19 cellular contexts compared by ENCODE assay signal in the genomic region with DNA sequence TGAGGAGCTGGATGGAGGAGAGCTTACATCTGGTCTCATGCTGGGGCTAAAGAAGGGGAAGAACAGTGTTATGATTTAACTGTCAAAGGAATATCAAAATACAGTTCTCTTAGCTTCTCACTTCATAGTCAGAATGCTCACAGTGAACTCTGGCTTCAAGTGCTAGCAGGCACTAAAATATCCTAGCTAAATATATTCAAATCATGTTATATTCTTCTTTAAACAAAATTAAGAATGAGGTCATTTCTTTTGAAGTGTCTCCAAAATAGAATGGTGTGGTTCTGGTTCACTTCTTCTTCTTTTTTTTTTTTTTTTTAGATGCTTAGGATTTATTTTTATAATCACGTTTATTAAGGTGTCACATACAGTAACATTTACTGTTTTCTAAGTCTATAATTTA.
DNase-seq lines count a peak whose midpoint lies in the region; ATAC-seq and TF ChIP-seq lines count a peak whose summit lies in the region.
"Had no signal": no experiment of that assay in that cellular context is flagged by ENCODE, and none has a peak within 500 bp of the region (broad histone marks: within the 10 kb centered on the region; RNA-seq: fewer than 3 reads in every experiment).

No MANE protein-coding gene starts in this region.

- peaks cover 54% of the 10 kb centered on the region for H3K4me1 ChIP-seq in PC-9 (replicated peaks; ENCODE audit: insufficient read depth)
- peaks cover 28% of the 10 kb centered on the region for H3K4me1 ChIP-seq in smooth muscle cell (ENCODE audit: low read depth)
- peaks cover 6 to 79% (median 13%) of the 10 kb centered on the region in 3 donors for H3K4me1 ChIP-seq in esophagus squamous epithelium

- H3K27ac ChIP-seq in PC-9 (peak overlapping the region; percentile 40), epithelial cell of prostate (peak overlapping the region; percentile 78), smooth muscle cell (ENCODE audit: low read depth) (peak overlapping the region; percentile 98), esophagus squamous epithelium (no peak overlapping the region)
- H3K27ac ChIP-seq: ovary, vagina, WERI-Rb-1 had no signal

- no peaks in the 10 kb centered on the region for H3K27me3 Mint-ChIP-seq in activated T-cell treated with anti-CD3 and anti-CD28 coated beads, Interleukin-2, amount 50 U/mL, for 24 hours
- H3K27me3 Mint-ChIP-seq in activated T-cell treated with anti-CD3 and anti-CD28 coated beads, Interleukin-2, amount 50 U/mL, for 4 hours (ENCODE audit: low read depth): no peaks in the 10 kb centered on the region

- TF ChIP-seq CTCF in PC-9 (conservative IDR thresholded peaks at IDR 0.05) (no peak), smooth muscle cell (IDR thresholded peaks at IDR 0.05; ENCODE audit: borderline replicate concordance, insufficient read depth, poor library complexity, severe bottlenecking) (no peak), esophagus squamous epithelium (IDR thresholded peaks at IDR 0.05) (no peak)

- H3K9me2 ChIP-seq in PC-9 (ENCODE audit: insufficient read depth): no peaks in the 10 kb centered on the region

- H3K79me2 ChIP-seq in PC-9 (ENCODE audit: low read depth): peaks cover 10% of the 10 kb centered on the region; the same call in 1 of the 2 replicates
- peaks cover 65% of the 10 kb centered on the region for H3K79me2 ChIP-seq in smooth muscle cell (ENCODE audit: low read depth)

- no peak for DNase-seq in activated T-cell treated with anti-CD3 and anti-CD28 coated beads, Interleukin-2, amount 50 U/mL, for 24 hours
- DNase-seq in activated T-cell treated with anti-CD3 and anti-CD28 coated beads, Interleukin-2, amount 50 U/mL, for 4 hours: no peak
- DNase-seq in PC-9 (no peak), epithelial cell of prostate (ENCODE audit: low read depth, low spot score) (no peak), smooth muscle cell (lab: John Stamatoyannopoulos, UW; ENCODE audit: unreplicated experiment) (no peak), posterior cingulate gyrus (no peak), esophagus squamous epithelium (lab: John Stamatoyannopoulos, UW) (no peak), AG08396 (ENCODE audit: low spot score) (no peak)
- DNase-seq: activated T-cell treated with anti-CD3 and anti-CD28 coated beads for 4 hours; DMS 273 treated with DMSO at 0.1 percent for 48 hours; erythroblast; KBM-7; NCI-H146; NCI-H526 treated with DMSO at 0.1 percent for 48 hours; ovary; SHP77 treated with DMSO at 0.1 percent for 48 hours; stimulated activated CD8-positive, alpha-beta memory T cell treated with anti-CD3 and anti-CD28 coated beads, Interleukin-4, amount 100 ng/mL, for 48 hours; WERI-Rb-1 had no signal

- no peaks in the 10 kb centered on the region; the same call in 1 of the 2 replicates for H4K20me1 ChIP-seq in PC-9 (ENCODE audit: insufficient read depth)
- H4K20me1 ChIP-seq in smooth muscle cell (ENCODE audit: low read depth): peaks cover 4% of the 10 kb centered on the region

- H3K4me3 ChIP-seq in PC-9: no peak overlapping the region
- no peak overlapping the region for H3K4me3 ChIP-seq in smooth muscle cell
- H3K4me3 ChIP-seq in esophagus squamous epithelium: no peak overlapping the region
- H3K4me3 ChIP-seq: ovary, vagina had no signal

- no peak for ATAC-seq in activated T-cell treated with anti-CD3 and anti-CD28 coated beads, Interleukin-2, amount 50 U/mL, for 4 hours

- CTCF ChIA-PET in PC-9 (lab: Charles Lee): no interaction called here

- H3K9me3 ChIP-seq in PC-9 (ENCODE audit: insufficient read depth, low read depth) (no peaks in the 10 kb centered on the region; the same call in 1 of the 2 replicates), smooth muscle cell (replicated peaks; ENCODE audit: low read depth) (no peaks in the 10 kb centered on the region), esophagus squamous epithelium (no peaks in the 10 kb centered on the region)
- H3K9me3 ChIP-seq: ovary, vagina had no signal

- H2AFZ ChIP-seq in PC-9 (no peak overlapping the region), smooth muscle cell (ENCODE audit: low read depth) (no peak overlapping the region)

- H3K4me1 Mint-ChIP-seq in activated T-cell treated with anti-CD3 and anti-CD28 coated beads, Interleukin-2, amount 50 U/mL, for 24 hours (ENCODE audit: low read depth): peaks cover 78% of the 10 kb centered on the region
- H3K4me1 Mint-ChIP-seq in activated T-cell treated with anti-CD3 and anti-CD28 coated beads, Interleukin-2, amount 50 U/mL, for 4 hours (ENCODE audit: low read depth): peaks cover 40% of the 10 kb centered on the region

- H3K4me3 Mint-ChIP-seq in activated T-cell treated with anti-CD3 and anti-CD28 coated beads, Interleukin-2, amount 50 U/mL, for 24 hours: no peak overlapping the region
- no peak overlapping the region for H3K4me3 Mint-ChIP-seq in activated T-cell treated with anti-CD3 and anti-CD28 coated beads, Interleukin-2, amount 50 U/mL, for 4 hours

- TF ChIP-seq POLR2A in esophagus squamous epithelium (IDR thresholded peaks at IDR 0.05): no peak

- H3K4me2 ChIP-seq in PC-9: no peak overlapping the region; the same call in 1 of the 2 replicates
- H3K4me2 ChIP-seq in smooth muscle cell: peak overlapping the region; percentile 68

- BruUV-seq in PC-9 (replicated peaks; lab: Mats Ljungman, UMichigan): no TSS peak

- POLR2A ChIA-PET in PC-9 (lab: Charles Lee; ENCODE audit: unreplicated experiment): no interaction called here

- H3K27ac Mint-ChIP-seq in activated T-cell treated with anti-CD3 and anti-CD28 coated beads, Interleukin-2, amount 50 U/mL, for 24 hours: peak overlapping the region; percentile 82

- H3K36me3 Mint-ChIP-seq in activated T-cell treated with anti-CD3 and anti-CD28 coated beads, Interleukin-2, amount 50 U/mL, for 24 hours (ENCODE audit: low read depth): peaks cover 60% of the 10 kb centered on the region
- H3K36me3 Mint-ChIP-seq in activated T-cell treated with anti-CD3 and anti-CD28 coated beads, Interleukin-2, amount 50 U/mL, for 4 hours (ENCODE audit: insufficient read depth): peaks cover 41% of the 10 kb centered on the region

- H3K9ac ChIP-seq in smooth muscle cell (ENCODE audit: low read depth): peak overlapping the region; percentile 85

- H3K36me3 ChIP-seq in PC-9 (ENCODE audit: low read depth): 0 out of 2 replicates have a peak, but pooled peaks cover 19% of the 10 kb centered on the region
- peaks cover 11% of the 10 kb centered on the region for H3K36me3 ChIP-seq in smooth muscle cell (ENCODE audit: low read depth)
- peaks cover 0 to 45% (median 4%) of the 10 kb centered on the region in 3 donors for H3K36me3 ChIP-seq in esophagus squamous epithelium
- H3K36me3 ChIP-seq: ovary had no signal

- H3K9me3 Mint-ChIP-seq in activated T-cell treated with anti-CD3 and anti-CD28 coated beads, Interleukin-2, amount 50 U/mL, for 24 hours: no peaks in the 10 kb centered on the region
- H3K9me3 Mint-ChIP-seq in activated T-cell treated with anti-CD3 and anti-CD28 coated beads, Interleukin-2, amount 50 U/mL, for 4 hours: no peaks in the 10 kb centered on the region

- intact Hi-C loops in PC-9 (cut with micrococcal nuclease; ENCODE audit: unreplicated experiment) (loop anchor here (5.0 kb wide), 2 partner anchors 72 to 127 kb away; no protein-coding TSS in a partner anchor), posterior cingulate gyrus (cut with DNase I) (no loop called here), esophagus squamous epithelium (cut with DNase I) (no loop called here)

- 86% methylated on average over 1 of the region's 1 CpG for WGBS in smooth muscle cell (ENCODE audit: low lambda C conversion rate)
- 8 to 48% methylated on average over 1 of the region's 1 CpG for WGBS in esophagus squamous epithelium, 2 donors

- H3K27me3 ChIP-seq in PC-9 (ENCODE audit: insufficient read depth, low read depth) (no peaks in the 10 kb centered on the region), smooth muscle cell (ENCODE audit: low read depth) (no peaks in the 10 kb centered on the region), esophagus squamous epithelium (no peaks in the 10 kb centered on the region)
- H3K27me3 ChIP-seq: ovary, vagina had no signal

- H3F3A ChIP-seq in PC-9 (ENCODE audit: insufficient read depth, low read depth) (peaks cover 27% of the 10 kb centered on the region), smooth muscle cell (ENCODE audit: low read depth) (peaks cover 19% of the 10 kb centered on the region)

Comparison
In these comparisons a context has a peak if more than half of its experiments do, and no peak if none do; other contexts are left out.
1. H3K27ac ChIP-seq: peak in PC-9 (single experiment), epithelial cell of prostate (single experiment) and smooth muscle cell (single experiment); none in esophagus squamous epithelium (0 of 4).